ENCODE assay signal across 1 cellular context in genomic region chr16:67155305-67156145, GRCh38.
TF ChIP-seq lines count a peak whose summit lies in the region.

No MANE protein-coding gene starts in this region.

TF ChIP-seq in SK-N-SH, 30 proteins besides CTCF, POLR2A, EP300 and RAD21:
- no peak for TF ChIP-seq IRF3 (IDR thresholded peaks at IDR 0.05; ENCODE audit: low read depth, low read length)
- TF ChIP-seq FOSL2 (IDR thresholded peaks at IDR 0.05; ENCODE audit: borderline replicate concordance, low read depth) = no peak
- peak; percentile 96 for TF ChIP-seq SMC3 (IDR thresholded peaks at IDR 0.05; ENCODE audit: low read depth, low read length)
- no peak for TF ChIP-seq USF2 (IDR thresholded peaks at IDR 0.05; ENCODE audit: borderline replicate concordance, low read depth, low read length)
- TF ChIP-seq NFIC (IDR thresholded peaks at IDR 0.05; ENCODE audit: borderline replicate concordance) = no peak
- TF ChIP-seq RFX5 (IDR thresholded peaks at IDR 0.05; ENCODE audit: low read length) = no peak
- peak; percentile 20; the same call in 1 of the 2 replicates for TF ChIP-seq MXI1 (IDR thresholded peaks at IDR 0.05; ENCODE audit: low read depth, low read length)
- no peak for TF ChIP-seq ZBTB33 (IDR thresholded peaks at IDR 0.05; ENCODE audit: borderline replicate concordance, low read depth)
- TF ChIP-seq USF1 (IDR thresholded peaks at IDR 0.05; ENCODE audit: borderline replicate concordance, low read depth) = no peak
- TF ChIP-seq MAX (IDR thresholded peaks at IDR 0.05; ENCODE audit: low read depth) = no peak
- TF ChIP-seq GATA2 (CRISPR knock-in tag; IDR thresholded peaks at IDR 0.05) = no peak
- TF ChIP-seq GABPA (IDR thresholded peaks at IDR 0.05; ENCODE audit: low read depth) = no peak
- no peak for TF ChIP-seq RXRA (IDR thresholded peaks at IDR 0.05; ENCODE audit: borderline replicate concordance, low read depth)
- peak; percentile 29; the same call in 1 of the 2 replicates for TF ChIP-seq SIN3A (IDR thresholded peaks at IDR 0.05; ENCODE audit: borderline replicate concordance, low read depth, low read length)
- TF ChIP-seq FOXM1 (IDR thresholded peaks at IDR 0.05; ENCODE audit: low read depth) = no peak
- peak; percentile 18 for TF ChIP-seq CHD2 (IDR thresholded peaks at IDR 0.05; ENCODE audit: low read length, partially characterized antibody)
- TF ChIP-seq EZH2phosphoT487 (IDR thresholded peaks at IDR 0.05; ENCODE audit: borderline replicate concordance, low read depth) = no peak
- TF ChIP-seq POLR2AphosphoS5 (IDR thresholded peaks at IDR 0.05; ENCODE audit: low read depth, low read length) = no peak
- no peak for TF ChIP-seq TAF1 (IDR thresholded peaks at IDR 0.05; ENCODE audit: borderline replicate concordance, low read depth, low read length)
- TF ChIP-seq NRF1 (IDR thresholded peaks at IDR 0.05; ENCODE audit: low read depth, low read length) = peak; percentile 50; the same call in 1 of the 2 replicates
- no peak for TF ChIP-seq MEF2A (IDR thresholded peaks at IDR 0.05; ENCODE audit: borderline replicate concordance, low read depth)
- no peak for TF ChIP-seq JUND (IDR thresholded peaks at IDR 0.05)
- TF ChIP-seq RCOR1 (IDR thresholded peaks at IDR 0.05; ENCODE audit: low read length) = no peak
- TF ChIP-seq REST (IDR thresholded peaks at IDR 0.05; ENCODE audit: low read depth, low read length) = no peak
- TF ChIP-seq TEAD4 (IDR thresholded peaks at IDR 0.05; ENCODE audit: borderline replicate concordance, insufficient read depth) = no peak
- TF ChIP-seq ELF1 (IDR thresholded peaks at IDR 0.05) = no peak
- no peak for TF ChIP-seq PBX3 (IDR thresholded peaks at IDR 0.05)
- no peak for TF ChIP-seq FOXJ3 (CRISPR knock-in tag; IDR thresholded peaks at IDR 0.05)
- no peak for TF ChIP-seq TCF12 (IDR thresholded peaks at IDR 0.05)
- no peak for TF ChIP-seq YY1 (IDR thresholded peaks at IDR 0.05; ENCODE audit: low read depth)
